Comparison of ENCODE assay signal across 1 cellular context in the genomic region with DNA sequence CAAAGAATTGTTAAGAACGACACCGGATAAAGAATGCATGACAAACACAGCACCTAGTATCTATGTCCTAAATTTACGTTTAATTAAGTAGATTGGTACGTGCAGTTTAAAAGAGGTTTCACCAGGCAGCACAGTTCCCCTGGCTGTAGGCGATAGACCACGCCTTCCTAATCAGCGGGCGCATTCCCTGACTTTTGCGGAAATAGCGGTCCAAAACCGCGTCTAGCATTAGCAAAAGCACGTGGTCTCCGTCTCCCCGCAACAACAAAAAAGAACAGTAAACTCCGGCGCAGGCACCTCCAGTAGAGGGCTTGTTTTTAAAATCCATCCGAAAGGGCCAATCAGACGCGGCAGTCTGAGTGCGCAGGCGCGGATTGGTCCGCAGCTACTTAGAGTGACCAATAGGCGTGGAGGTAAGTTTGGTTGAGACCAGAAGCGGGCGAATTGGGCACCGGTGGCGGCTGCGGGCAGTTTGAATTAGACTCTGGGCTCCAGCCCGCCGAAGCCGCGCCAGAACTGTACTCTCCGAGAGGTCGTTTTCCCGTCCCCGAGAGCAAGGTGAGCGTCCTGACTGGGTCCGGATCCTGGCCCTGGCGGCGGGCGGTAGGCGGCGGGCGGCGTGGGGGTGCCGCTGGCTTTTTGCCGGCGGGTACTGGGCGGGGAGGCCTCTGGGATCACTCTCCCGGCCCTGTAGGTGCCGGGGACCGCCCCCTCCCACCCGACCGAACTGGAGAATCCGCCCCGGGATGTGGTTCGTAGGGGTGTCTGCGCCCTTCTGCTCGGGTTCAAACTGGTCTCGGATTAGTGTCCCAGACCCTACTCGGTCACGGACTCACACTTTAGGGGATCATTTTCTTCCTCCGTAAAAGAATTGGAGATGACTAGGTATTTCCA.
A peak's percentile ranks its signal among the peaks of the same experiment; 100 is the strongest.
TF ChIP-seq lines count a peak whose summit lies in the region.

A gene with protein sequence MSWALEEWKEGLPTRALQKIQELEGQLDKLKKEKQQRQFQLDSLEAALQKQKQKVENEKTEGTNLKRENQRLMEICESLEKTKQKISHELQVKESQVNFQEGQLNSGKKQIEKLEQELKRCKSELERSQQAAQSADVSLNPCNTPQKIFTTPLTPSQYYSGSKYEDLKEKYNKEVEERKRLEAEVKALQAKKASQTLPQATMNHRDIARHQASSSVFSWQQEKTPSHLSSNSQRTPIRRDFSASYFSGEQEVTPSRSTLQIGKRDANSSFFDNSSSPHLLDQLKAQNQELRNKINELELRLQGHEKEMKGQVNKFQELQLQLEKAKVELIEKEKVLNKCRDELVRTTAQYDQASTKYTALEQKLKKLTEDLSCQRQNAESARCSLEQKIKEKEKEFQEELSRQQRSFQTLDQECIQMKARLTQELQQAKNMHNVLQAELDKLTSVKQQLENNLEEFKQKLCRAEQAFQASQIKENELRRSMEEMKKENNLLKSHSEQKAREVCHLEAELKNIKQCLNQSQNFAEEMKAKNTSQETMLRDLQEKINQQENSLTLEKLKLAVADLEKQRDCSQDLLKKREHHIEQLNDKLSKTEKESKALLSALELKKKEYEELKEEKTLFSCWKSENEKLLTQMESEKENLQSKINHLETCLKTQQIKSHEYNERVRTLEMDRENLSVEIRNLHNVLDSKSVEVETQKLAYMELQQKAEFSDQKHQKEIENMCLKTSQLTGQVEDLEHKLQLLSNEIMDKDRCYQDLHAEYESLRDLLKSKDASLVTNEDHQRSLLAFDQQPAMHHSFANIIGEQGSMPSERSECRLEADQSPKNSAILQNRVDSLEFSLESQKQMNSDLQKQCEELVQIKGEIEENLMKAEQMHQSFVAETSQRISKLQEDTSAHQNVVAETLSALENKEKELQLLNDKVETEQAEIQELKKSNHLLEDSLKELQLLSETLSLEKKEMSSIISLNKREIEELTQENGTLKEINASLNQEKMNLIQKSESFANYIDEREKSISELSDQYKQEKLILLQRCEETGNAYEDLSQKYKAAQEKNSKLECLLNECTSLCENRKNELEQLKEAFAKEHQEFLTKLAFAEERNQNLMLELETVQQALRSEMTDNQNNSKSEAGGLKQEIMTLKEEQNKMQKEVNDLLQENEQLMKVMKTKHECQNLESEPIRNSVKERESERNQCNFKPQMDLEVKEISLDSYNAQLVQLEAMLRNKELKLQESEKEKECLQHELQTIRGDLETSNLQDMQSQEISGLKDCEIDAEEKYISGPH (N-terminal part only) (plus strand): TSS at position 432 of the 894 bp plus-strand sequence. CDS start 10,560 bp downstream, outside the sequence.

TF ChIP-seq in HepG2, 621 proteins besides CTCF, POLR2A, EP300 and RAD21 (continued from another document and continues in another):
- TF ChIP-seq, protein P1, sequence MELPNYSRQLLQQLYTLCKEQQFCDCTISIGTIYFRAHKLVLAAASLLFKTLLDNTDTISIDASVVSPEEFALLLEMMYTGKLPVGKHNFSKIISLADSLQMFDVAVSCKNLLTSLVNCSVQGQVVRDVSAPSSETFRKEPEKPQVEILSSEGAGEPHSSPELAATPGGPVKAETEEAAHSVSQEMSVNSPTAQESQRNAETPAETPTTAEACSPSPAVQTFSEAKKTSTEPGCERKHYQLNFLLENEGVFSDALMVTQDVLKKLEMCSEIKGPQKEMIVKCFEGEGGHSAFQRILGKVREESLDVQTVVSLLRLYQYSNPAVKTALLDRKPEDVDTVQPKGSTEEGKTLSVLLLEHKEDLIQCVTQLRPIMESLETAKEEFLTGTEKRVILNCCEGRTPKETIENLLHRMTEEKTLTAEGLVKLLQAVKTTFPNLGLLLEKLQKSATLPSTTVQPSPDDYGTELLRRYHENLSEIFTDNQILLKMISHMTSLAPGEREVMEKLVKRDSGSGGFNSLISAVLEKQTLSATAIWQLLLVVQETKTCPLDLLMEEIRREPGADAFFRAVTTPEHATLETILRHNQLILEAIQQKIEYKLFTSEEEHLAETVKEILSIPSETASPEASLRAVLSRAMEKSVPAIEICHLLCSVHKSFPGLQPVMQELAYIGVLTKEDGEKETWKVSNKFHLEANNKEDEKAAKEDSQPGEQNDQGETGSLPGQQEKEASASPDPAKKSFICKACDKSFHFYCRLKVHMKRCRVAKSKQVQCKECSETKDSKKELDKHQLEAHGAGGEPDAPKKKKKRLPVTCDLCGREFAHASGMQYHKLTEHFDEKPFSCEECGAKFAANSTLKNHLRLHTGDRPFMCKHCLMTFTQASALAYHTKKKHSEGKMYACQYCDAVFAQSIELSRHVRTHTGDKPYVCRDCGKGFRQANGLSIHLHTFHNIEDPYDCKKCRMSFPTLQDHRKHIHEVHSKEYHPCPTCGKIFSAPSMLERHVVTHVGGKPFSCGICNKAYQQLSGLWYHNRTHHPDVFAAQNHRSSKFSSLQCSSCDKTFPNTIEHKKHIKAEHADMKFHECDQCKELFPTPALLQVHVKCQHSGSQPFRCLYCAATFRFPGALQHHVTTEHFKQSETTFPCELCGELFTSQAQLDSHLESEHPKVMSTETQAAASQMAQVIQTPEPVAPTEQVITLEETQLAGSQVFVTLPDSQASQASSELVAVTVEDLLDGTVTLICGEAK (IDR thresholded peaks at IDR 0.05) = no peak
- TF ChIP-seq, protein P1 (CRISPR knock-in tag; IDR thresholded peaks at IDR 0.05) = no peak; the same call in 1 of the 2 replicates
- TF ChIP-seq ZNF530 (CRISPR knock-in tag; IDR thresholded peaks at IDR 0.05; ENCODE audit: low read depth) = no peak
- TF ChIP-seq FOXA1 (IDR thresholded peaks at IDR 0.05) = no peak
- TF ChIP-seq FOXA1 (CRISPR knock-in tag; IDR thresholded peaks at IDR 0.05) = no peak
- TF ChIP-seq ZNF274 (CRISPR knock-in tag; IDR thresholded peaks at IDR 0.05) = no peak
- TF ChIP-seq, protein P2, sequence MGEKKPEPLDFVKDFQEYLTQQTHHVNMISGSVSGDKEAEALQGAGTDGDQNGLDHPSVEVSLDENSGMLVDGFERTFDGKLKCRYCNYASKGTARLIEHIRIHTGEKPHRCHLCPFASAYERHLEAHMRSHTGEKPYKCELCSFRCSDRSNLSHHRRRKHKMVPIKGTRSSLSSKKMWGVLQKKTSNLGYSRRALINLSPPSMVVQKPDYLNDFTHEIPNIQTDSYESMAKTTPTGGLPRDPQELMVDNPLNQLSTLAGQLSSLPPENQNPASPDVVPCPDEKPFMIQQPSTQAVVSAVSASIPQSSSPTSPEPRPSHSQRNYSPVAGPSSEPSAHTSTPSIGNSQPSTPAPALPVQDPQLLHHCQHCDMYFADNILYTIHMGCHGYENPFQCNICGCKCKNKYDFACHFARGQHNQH (CRISPR knock-in tag; IDR thresholded peaks at IDR 0.05) = 0 out of 2 replicates have a peak, but pooled peaks have one; percentile 50
- no peak for TF ChIP-seq TBL1XR1 (IDR thresholded peaks at IDR 0.05; ENCODE audit: borderline replicate concordance, low read length, partially characterized antibody)
- no peak for TF ChIP-seq GLMP (CRISPR knock-in tag; IDR thresholded peaks at IDR 0.05; ENCODE audit: borderline replicate concordance)
- peak; percentile 52; the same call in 1 of the 2 replicates for TF ChIP-seq SKIL (CRISPR knock-in tag; IDR thresholded peaks at IDR 0.05; ENCODE audit: borderline replicate concordance)
- TF ChIP-seq THYN1 (CRISPR knock-in tag; IDR thresholded peaks at IDR 0.05; ENCODE audit: borderline replicate concordance, low read depth) = peak; percentile 95
- no peak for TF ChIP-seq NR2F6 (IDR thresholded peaks at IDR 0.05)
- no peak for TF ChIP-seq NR2F6 (CRISPR knock-in tag; IDR thresholded peaks at IDR 0.05)
- TF ChIP-seq ZNF879 (CRISPR knock-in tag; IDR thresholded peaks at IDR 0.05) = no peak
- no peak for TF ChIP-seq CAMTA2 (CRISPR knock-in tag; IDR thresholded peaks at IDR 0.05; ENCODE audit: borderline replicate concordance)
- no peak for TF ChIP-seq ZNF460 (CRISPR knock-in tag; IDR thresholded peaks at IDR 0.05; ENCODE audit: borderline replicate concordance)
- no peak; the same call in 1 of the 2 replicates for TF ChIP-seq NFE2L2 (IDR thresholded peaks at IDR 0.05; ENCODE audit: low read length)
- no peak for TF ChIP-seq ZNF446 (CRISPR knock-in tag; IDR thresholded peaks at IDR 0.05)
- TF ChIP-seq, protein P3, sequence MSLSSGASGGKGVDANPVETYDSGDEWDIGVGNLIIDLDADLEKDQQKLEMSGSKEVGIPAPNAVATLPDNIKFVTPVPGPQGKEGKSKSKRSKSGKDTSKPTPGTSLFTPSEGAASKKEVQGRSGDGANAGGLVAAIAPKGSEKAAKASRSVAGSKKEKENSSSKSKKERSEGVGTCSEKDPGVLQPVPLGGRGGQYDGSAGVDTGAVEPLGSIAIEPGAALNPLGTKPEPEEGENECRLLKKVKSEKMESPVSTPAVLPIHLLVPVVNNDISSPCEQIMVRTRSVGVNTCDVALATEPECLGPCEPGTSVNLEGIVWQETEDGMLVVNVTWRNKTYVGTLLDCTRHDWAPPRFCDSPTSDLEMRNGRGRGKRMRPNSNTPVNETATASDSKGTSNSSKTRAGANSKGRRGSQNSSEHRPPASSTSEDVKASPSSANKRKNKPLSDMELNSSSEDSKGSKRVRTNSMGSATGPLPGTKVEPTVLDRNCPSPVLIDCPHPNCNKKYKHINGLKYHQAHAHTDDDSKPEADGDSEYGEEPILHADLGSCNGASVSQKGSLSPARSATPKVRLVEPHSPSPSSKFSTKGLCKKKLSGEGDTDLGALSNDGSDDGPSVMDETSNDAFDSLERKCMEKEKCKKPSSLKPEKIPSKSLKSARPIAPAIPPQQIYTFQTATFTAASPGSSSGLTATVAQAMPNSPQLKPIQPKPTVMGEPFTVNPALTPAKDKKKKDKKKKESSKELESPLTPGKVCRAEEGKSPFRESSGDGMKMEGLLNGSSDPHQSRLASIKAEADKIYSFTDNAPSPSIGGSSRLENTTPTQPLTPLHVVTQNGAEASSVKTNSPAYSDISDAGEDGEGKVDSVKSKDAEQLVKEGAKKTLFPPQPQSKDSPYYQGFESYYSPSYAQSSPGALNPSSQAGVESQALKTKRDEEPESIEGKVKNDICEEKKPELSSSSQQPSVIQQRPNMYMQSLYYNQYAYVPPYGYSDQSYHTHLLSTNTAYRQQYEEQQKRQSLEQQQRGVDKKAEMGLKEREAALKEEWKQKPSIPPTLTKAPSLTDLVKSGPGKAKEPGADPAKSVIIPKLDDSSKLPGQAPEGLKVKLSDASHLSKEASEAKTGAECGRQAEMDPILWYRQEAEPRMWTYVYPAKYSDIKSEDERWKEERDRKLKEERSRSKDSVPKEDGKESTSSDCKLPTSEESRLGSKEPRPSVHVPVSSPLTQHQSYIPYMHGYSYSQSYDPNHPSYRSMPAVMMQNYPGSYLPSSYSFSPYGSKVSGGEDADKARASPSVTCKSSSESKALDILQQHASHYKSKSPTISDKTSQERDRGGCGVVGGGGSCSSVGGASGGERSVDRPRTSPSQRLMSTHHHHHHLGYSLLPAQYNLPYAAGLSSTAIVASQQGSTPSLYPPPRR (CRISPR knock-in tag; IDR thresholded peaks at IDR 0.05; ENCODE audit: borderline replicate concordance) = no peak
- peak; percentile 66 for TF ChIP-seq THAP11 (CRISPR knock-in tag; IDR thresholded peaks at IDR 0.05)
- TF ChIP-seq MED13 (CRISPR knock-in tag; IDR thresholded peaks at IDR 0.05) = no peak
- no peak for TF ChIP-seq MTF1 (CRISPR knock-in tag; IDR thresholded peaks at IDR 0.05)
- TF ChIP-seq RFX3 (CRISPR knock-in tag; IDR thresholded peaks at IDR 0.05) = peak; percentile 71
- TF ChIP-seq ZNF253 (CRISPR knock-in tag; IDR thresholded peaks at IDR 0.05; ENCODE audit: borderline replicate concordance) = peak; percentile 93
- no peak for TF ChIP-seq ZFP36 (IDR thresholded peaks at IDR 0.05; ENCODE audit: borderline replicate concordance, low read depth, low read length, partially characterized antibody)
- no peak for TF ChIP-seq ZNF451 (CRISPR knock-in tag; IDR thresholded peaks at IDR 0.05)
